Comparison of ENCODE assay signal across 8 cellular contexts in genomic region chr19:47348819-47349795, GRCh38.
DNase-seq lines count a peak whose midpoint lies in the region; ATAC-seq lines count a peak whose summit lies in the region.

Gene DHX34 (plus strand): TSS chr19:47349315. CDS start chr19:47353031, 3,716 bp downstream.

- DNase-seq in AG20443 (ENCODE audit: low spot score) (peak; percentile 100), NCI-H446 (lab: John Stamatoyannopoulos, UW) (peak; percentile 96 to 100), cerebellar cortex (ENCODE audit: low spot score) (peak; percentile 99), iris pigment epithelial cell (ENCODE audit: low read depth) (peak; percentile 99)
- peak; percentile 97 for DNase-seq in activated CD4-positive, CD25-positive, alpha-beta regulatory T cell treated with anti-CD3 and anti-CD28 coated beads, Interleukin-2, amount 50 U/mL, for 16 hours (ENCODE audit: low read depth, low spot score)
- DNase-seq in stimulated activated CD4-positive, alpha-beta T cell treated with anti-CD3 and anti-CD28 coated beads, Interleukin-12 subunit alpha, Interleukin-12 subunit beta, amount 100 ng/mL, for 4 hours = peak; percentile 98

- ATAC-seq in GM19025 (IDR thresholded peaks at IDR 0.05; ENCODE audit: low read depth, unreplicated experiment) = peak; percentile 92
- ATAC-seq in HG03342 (IDR thresholded peaks at IDR 0.05; ENCODE audit: unreplicated experiment) = peak; percentile 97

Comparison
In these comparisons a context has a peak if more than half of its experiments do, and no peak if none do; other contexts are left out.
1. Peak in every context shown above with its lines: DNase-seq and ATAC-seq.